3 cellular contexts compared by ENCODE assay signal in the genomic region with DNA sequence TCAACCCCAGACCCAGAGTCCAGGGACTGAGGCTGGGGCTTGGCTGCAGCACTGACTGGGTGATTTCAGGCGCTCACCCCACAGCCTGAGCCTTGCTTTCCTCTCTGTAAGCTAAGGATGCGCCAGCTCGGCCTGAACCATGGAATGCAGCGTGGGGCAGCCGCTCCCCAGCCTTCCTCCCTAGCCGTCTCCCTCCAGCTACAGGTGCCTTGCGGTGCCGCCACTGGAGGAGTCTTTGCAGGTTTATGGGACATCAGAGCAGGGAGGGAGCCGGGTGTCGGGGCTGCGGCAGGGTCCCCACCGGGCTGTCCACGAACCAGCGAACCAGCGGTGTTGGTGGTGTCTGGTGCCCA.
TF ChIP-seq lines count a peak whose summit lies in the region.

No MANE protein-coding gene starts in this region.

TF ChIP-seq in IMR-90, 13 proteins besides CTCF, POLR2A, EP300 and RAD21:
- TF ChIP-seq MAFK (IDR thresholded peaks at IDR 0.05; ENCODE audit: low read depth, low read length) (no peak), CHD1 (IDR thresholded peaks at IDR 0.05; ENCODE audit: low read depth, low read length) (no peak), RFX5 (IDR thresholded peaks at IDR 0.05; ENCODE audit: low read depth, low read length) (no peak), CEBPB (IDR thresholded peaks at IDR 0.05; ENCODE audit: low read depth, low read length) (no peak), SMC3 (IDR thresholded peaks at IDR 0.05; ENCODE audit: low read depth, low read length) (no peak), USF2 (IDR thresholded peaks at IDR 0.05; ENCODE audit: low read depth, low read length) (no peak), RCOR1 (IDR thresholded peaks at IDR 0.05; ENCODE audit: insufficient replicate concordance, low read length) (no peak)

TF ChIP-seq in GM12878, 131 proteins besides CTCF, POLR2A, EP300 and RAD21:
- TF ChIP-seq EGR1 (IDR thresholded peaks at IDR 0.05; ENCODE audit: borderline replicate concordance in 1 of 2, low read depth in 2 of 2, low read length in 2 of 2) (no peak), NKRF (conservative IDR thresholded peaks at IDR 0.05) (no peak), CREM (IDR thresholded peaks at IDR 0.05; ENCODE audit: low read depth) (no peak), ELK1 (IDR thresholded peaks at IDR 0.05; ENCODE audit: low read depth, low read length) (no peak), PKNOX1 (IDR thresholded peaks at IDR 0.05) (no peak), IKZF2 (IDR thresholded peaks at IDR 0.05) (no peak), NR2C1 (IDR thresholded peaks at IDR 0.05) (no peak)

TF ChIP-seq in HepG2, 621 proteins besides CTCF, POLR2A, EP300 and RAD21:
- TF ChIP-seq PITX1 (CRISPR knock-in tag; IDR thresholded peaks at IDR 0.05), result no peak
- TF ChIP-seq ZNF329 (CRISPR knock-in tag; IDR thresholded peaks at IDR 0.05; ENCODE audit: low read depth), result no peak
- no peak for TF ChIP-seq MAX (IDR thresholded peaks at IDR 0.05)
- TF ChIP-seq PAF1 (CRISPR knock-in tag; IDR thresholded peaks at IDR 0.05), result no peak
- no peak for TF ChIP-seq ZNF83 (CRISPR knock-in tag; IDR thresholded peaks at IDR 0.05; ENCODE audit: borderline replicate concordance)
- no peak for TF ChIP-seq SOX5 (CRISPR knock-in tag; IDR thresholded peaks at IDR 0.05; ENCODE audit: borderline replicate concordance)
- TF ChIP-seq, protein P1, sequence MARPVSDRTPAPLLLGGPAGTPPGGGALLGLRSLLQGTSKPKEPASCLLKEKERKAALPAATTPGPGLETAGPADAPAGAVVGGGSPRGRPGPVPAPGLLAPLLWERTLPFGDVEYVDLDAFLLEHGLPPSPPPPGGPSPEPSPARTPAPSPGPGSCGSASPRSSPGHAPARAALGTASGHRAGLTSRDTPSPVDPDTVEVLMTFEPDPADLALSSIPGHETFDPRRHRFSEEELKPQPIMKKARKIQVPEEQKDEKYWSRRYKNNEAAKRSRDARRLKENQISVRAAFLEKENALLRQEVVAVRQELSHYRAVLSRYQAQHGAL (CRISPR knock-in tag; IDR thresholded peaks at IDR 0.05; ENCODE audit: not compliant biosample characterization), result no peak
- TF ChIP-seq, protein P2, sequence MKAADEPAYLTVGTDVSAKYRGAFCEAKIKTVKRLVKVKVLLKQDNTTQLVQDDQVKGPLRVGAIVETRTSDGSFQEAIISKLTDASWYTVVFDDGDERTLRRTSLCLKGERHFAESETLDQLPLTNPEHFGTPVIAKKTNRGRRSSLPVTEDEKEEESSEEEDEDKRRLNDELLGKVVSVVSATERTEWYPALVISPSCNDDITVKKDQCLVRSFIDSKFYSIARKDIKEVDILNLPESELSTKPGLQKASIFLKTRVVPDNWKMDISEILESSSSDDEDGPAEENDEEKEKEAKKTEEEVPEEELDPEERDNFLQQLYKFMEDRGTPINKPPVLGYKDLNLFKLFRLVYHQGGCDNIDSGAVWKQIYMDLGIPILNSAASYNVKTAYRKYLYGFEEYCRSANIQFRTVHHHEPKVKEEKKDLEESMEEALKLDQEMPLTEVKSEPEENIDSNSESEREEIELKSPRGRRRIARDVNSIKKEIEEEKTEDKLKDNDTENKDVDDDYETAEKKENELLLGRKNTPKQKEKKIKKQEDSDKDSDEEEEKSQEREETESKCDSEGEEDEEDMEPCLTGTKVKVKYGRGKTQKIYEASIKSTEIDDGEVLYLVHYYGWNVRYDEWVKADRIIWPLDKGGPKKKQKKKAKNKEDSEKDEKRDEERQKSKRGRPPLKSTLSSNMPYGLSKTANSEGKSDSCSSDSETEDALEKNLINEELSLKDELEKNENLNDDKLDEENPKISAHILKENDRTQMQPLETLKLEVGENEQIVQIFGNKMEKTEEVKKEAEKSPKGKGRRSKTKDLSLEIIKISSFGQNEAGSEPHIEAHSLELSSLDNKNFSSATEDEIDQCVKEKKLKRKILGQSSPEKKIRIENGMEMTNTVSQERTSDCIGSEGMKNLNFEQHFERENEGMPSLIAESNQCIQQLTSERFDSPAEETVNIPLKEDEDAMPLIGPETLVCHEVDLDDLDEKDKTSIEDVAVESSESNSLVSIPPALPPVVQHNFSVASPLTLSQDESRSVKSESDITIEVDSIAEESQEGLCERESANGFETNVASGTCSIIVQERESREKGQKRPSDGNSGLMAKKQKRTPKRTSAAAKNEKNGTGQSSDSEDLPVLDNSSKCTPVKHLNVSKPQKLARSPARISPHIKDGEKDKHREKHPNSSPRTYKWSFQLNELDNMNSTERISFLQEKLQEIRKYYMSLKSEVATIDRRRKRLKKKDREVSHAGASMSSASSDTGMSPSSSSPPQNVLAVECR (CRISPR knock-in tag; IDR thresholded peaks at IDR 0.05; ENCODE audit: borderline replicate concordance), result no peak
- TF ChIP-seq ZNF576 (CRISPR knock-in tag; IDR thresholded peaks at IDR 0.05), result no peak
- TF ChIP-seq SUZ12 (IDR thresholded peaks at IDR 0.05; ENCODE audit: low read depth, low read length), result no peak
- TF ChIP-seq MED8 (CRISPR knock-in tag; IDR thresholded peaks at IDR 0.05; ENCODE audit: insufficient replicate concordance), result no peak
- TF ChIP-seq ZNF30 (CRISPR knock-in tag; IDR thresholded peaks at IDR 0.05), result no peak
- no peak for TF ChIP-seq FOSL2 (CRISPR knock-in tag; IDR thresholded peaks at IDR 0.05)
- no peak for TF ChIP-seq MZF1 (CRISPR knock-in tag; IDR thresholded peaks at IDR 0.05; ENCODE audit: borderline replicate concordance)
- TF ChIP-seq PRDM10 (CRISPR knock-in tag; IDR thresholded peaks at IDR 0.05; ENCODE audit: low read depth), result no peak
- TF ChIP-seq MNT (IDR thresholded peaks at IDR 0.05), result no peak
- no peak for TF ChIP-seq ZNF350 (CRISPR knock-in tag; IDR thresholded peaks at IDR 0.05; ENCODE audit: borderline replicate concordance, low read depth)
- no peak for TF ChIP-seq ZNF562 (CRISPR knock-in tag; IDR thresholded peaks at IDR 0.05; ENCODE audit: borderline replicate concordance)
- no peak for TF ChIP-seq HHEX (CRISPR knock-in tag; IDR thresholded peaks at IDR 0.05)
